In genomic region chr7:54747234-54747633, GRCh38 we compare ENCODE assay signal across 7 cellular contexts.
"Had no signal": no experiment of that assay in that cellular context is flagged by ENCODE, and none has a peak within 500 bp of the region (broad histone marks: within the 10 kb centered on the region; RNA-seq: fewer than 3 reads in every experiment).

No MANE protein-coding gene starts in this region.

- H3K4me1 ChIP-seq: HAP-1 had no signal

- DNase-seq: H7, HFFc6, KG1 had no signal

- H3K4me3 Mint-ChIP-seq: GM23338, HFFc6, IgD-negative memory B cell had no signal

- H3K27ac Mint-ChIP-seq: GM23338 had no signal

- H2AFZ ChIP-seq: GM23338 had no signal

- H3K4me1 Mint-ChIP-seq: GM23338, IgD-negative memory B cell had no signal

- H3K9me3 ChIP-seq: HAP-1 had no signal

- H3K27me3 Mint-ChIP-seq: IgD-negative memory B cell had no signal

- ATAC-seq: GM23338, HCT116 had no signal

- H3K4me3 ChIP-seq: GM23338, HAP-1 had no signal

- H3K4me2 ChIP-seq: GM23338 had no signal

- H3K9me3 Mint-ChIP-seq: GM23338, HFFc6, IgD-negative memory B cell had no signal
